ENCODE assay signal across 9 cellular contexts in genomic region chr7:41134242-41134872, GRCh38.
DNase-seq lines count a peak whose midpoint lies in the region; ATAC-seq and TF ChIP-seq lines count a peak whose summit lies in the region.
"Had no signal": no experiment of that assay in that cellular context is flagged by ENCODE, and none has a peak within 500 bp of the region (broad histone marks: within the 10 kb centered on the region; RNA-seq: fewer than 3 reads in every experiment).

No MANE protein-coding gene starts in this region.

- H3K36me3 Mint-ChIP-seq in Caco-2 (ENCODE audit: insufficient read depth, unreplicated experiment), result no peaks in the 10 kb centered on the region

- no peaks in the 10 kb centered on the region for H3K4me1 Mint-ChIP-seq in Caco-2 (ENCODE audit: low read depth, unreplicated experiment)

- peak overlapping the region; percentile 54 for H2AFZ ChIP-seq in PC-3 (ENCODE audit: low read length)

- peak; percentile 93 for ATAC-seq in GM18868 (IDR thresholded peaks at IDR 0.05; ENCODE audit: unreplicated experiment)
- ATAC-seq in HG02763 (IDR thresholded peaks at IDR 0.05; ENCODE audit: unreplicated experiment), result peak; percentile 88
- ATAC-seq in PC-3, result peak; percentile 87
- no peak for ATAC-seq in right lobe of liver

- H3K4me1 ChIP-seq in PC-3 (ENCODE audit: insufficient read depth, low read length), result peaks cover 13% of the 10 kb centered on the region
- peaks cover 36 to 46% of the 10 kb centered on the region in 2 experiments for H3K4me1 ChIP-seq in neutrophil (ENCODE audit: control insufficient read depth in 1 of 2, insufficient read depth in 1 of 2, low read depth in 1 of 2, low read length in 1 of 2)
- H3K4me1 ChIP-seq in right lobe of liver, result no peaks in the 10 kb centered on the region
- H3K4me1 ChIP-seq in Caco-2, result no peaks in the 10 kb centered on the region

- BruUV-seq in PC-3 (replicated peaks; lab: Mats Ljungman, UMichigan), result no TSS peak
- BruUV-seq in Caco-2 (replicated peaks; lab: Mats Ljungman, UMichigan), result no TSS peak

- no peak overlapping the region for H3K4me3 ChIP-seq in PC-3 (ENCODE audit: low read length)
- H3K4me3 ChIP-seq in neutrophil (ENCODE audit: low read depth in 1 of 2, low read length in 1 of 2), result no peak overlapping the region
- H3K4me3 ChIP-seq in right lobe of liver, result no peak overlapping the region
- H3K4me3 ChIP-seq in Caco-2 (ENCODE audit: low read depth, low read length), result no peak overlapping the region

- intact Hi-C loops in PC-3 (cut with micrococcal nuclease) (no loop called here), right lobe of liver (cut with DNase I) (no loop called here), Caco-2 (cut with micrococcal nuclease; ENCODE audit: unreplicated experiment) (no loop called here)

- no peaks in the 10 kb centered on the region for H3K9me2 ChIP-seq in PC-3 (replicated peaks; ENCODE audit: low read length)

- H3K27me3 ChIP-seq in PC-3 (ENCODE audit: low read length) (no peaks in the 10 kb centered on the region), neutrophil (no peaks in the 10 kb centered on the region), right lobe of liver (no peaks in the 10 kb centered on the region), Caco-2 (replicated peaks; ENCODE audit: control insufficient read depth, insufficient read depth, low read length) (no peaks in the 10 kb centered on the region)

- DNase-seq in PC-3 (peak; percentile 51), right lobe of liver (no peak), Caco-2 (no peak)
- DNase-seq in NK-92 treated with Interleukin-12 subunit alpha and Interleukin-12 subunit beta, amount 100 ng/mL, for 24 hours (lab: John Stamatoyannopoulos, UW), result no peak
- no peak for DNase-seq in stimulated activated CD4-positive, alpha-beta T cell treated with anti-CD3 and anti-CD28 coated beads, Interleukin-4, amount 100 ng/mL, for 24 hours

- H3K27ac ChIP-seq in PC-3 (ENCODE audit: low read length) (peak overlapping the region; percentile 23), neutrophil (peak overlapping the region; percentile 48), right lobe of liver (no peak overlapping the region)

- POLR2A ChIA-PET in PC-3 (lab: Charles Lee; ENCODE audit: unreplicated experiment), result no interaction called here
- POLR2A ChIA-PET in Caco-2 (lab: Charles Lee), result no interaction called here

- H3K4me2 ChIP-seq in PC-3 (ENCODE audit: low read length), result no peak overlapping the region

- H3K79me2 ChIP-seq in PC-3 (ENCODE audit: low read length), result no peaks in the 10 kb centered on the region

- CTCF ChIA-PET in PC-3 (lab: Charles Lee), result no interaction called here
- CTCF ChIA-PET in Caco-2 (lab: Charles Lee), result no interaction called here

- no peak overlapping the region for H3K9ac ChIP-seq in PC-3 (ENCODE audit: low read length)

- TF ChIP-seq CTCF in PC-3 (conservative IDR thresholded peaks at IDR 0.05; ENCODE audit: low read depth, low read length) (no peak), neutrophil (IDR thresholded peaks at IDR 0.05) (no peak), right lobe of liver (IDR thresholded peaks at IDR 0.05) (no peak), Caco-2 (IDR thresholded peaks at IDR 0.05; ENCODE audit: insufficient read depth in 1 of 2, low read depth in 1 of 2, low read length in 1 of 2, severe bottlenecking in 1 of 2, unreplicated experiment in 1 of 2) (no peak)

- 44% methylated on average over 3 of the region's 3 CpGs for WGBS in right lobe of liver (ENCODE audit: insufficient coverage, low coverage, low lambda C conversion rate, missing lambda C conversion rate)

- H3K4me3 Mint-ChIP-seq in Caco-2 (ENCODE audit: unreplicated experiment), result no peak overlapping the region
- H3K4me3 Mint-ChIP-seq: dendritic cell treated with granulocyte-macrophage colony-stimulating factor and Interleukin-4, amounts not matched to agents 40 ng/mL and 50 ng/mL, for 4 days had no signal

- H3K36me3 ChIP-seq in PC-3 (ENCODE audit: low read depth, low read length), result no peaks in the 10 kb centered on the region
- H3K36me3 ChIP-seq in neutrophil, result no peaks in the 10 kb centered on the region
- H3K36me3 ChIP-seq in right lobe of liver, result no peaks in the 10 kb centered on the region
- no peaks in the 10 kb centered on the region for H3K36me3 ChIP-seq in Caco-2 (ENCODE audit: control insufficient read depth, insufficient read depth, low read length)

- H3F3A ChIP-seq in PC-3 (ENCODE audit: low read length, unreplicated experiment), result no peaks in the 10 kb centered on the region

- H3K27me3 Mint-ChIP-seq in Caco-2 (ENCODE audit: insufficient read depth, unreplicated experiment), result no peaks in the 10 kb centered on the region
- H3K27me3 Mint-ChIP-seq: dendritic cell treated with granulocyte-macrophage colony-stimulating factor and Interleukin-4, amounts not matched to agents 40 ng/mL and 50 ng/mL, for 4 days had no signal

- TF ChIP-seq POLR2A in right lobe of liver (IDR thresholded peaks at IDR 0.05), result no peak

- H3K27ac Mint-ChIP-seq in Caco-2 (ENCODE audit: unreplicated experiment), result no peak overlapping the region
- H3K27ac Mint-ChIP-seq: dendritic cell treated with granulocyte-macrophage colony-stimulating factor and Interleukin-4, amounts not matched to agents 40 ng/mL and 50 ng/mL, for 4 days had no signal

- no peaks in the 10 kb centered on the region for H3K9me3 Mint-ChIP-seq in Caco-2 (ENCODE audit: unreplicated experiment)
- H3K9me3 Mint-ChIP-seq: dendritic cell treated with granulocyte-macrophage colony-stimulating factor and Interleukin-4, amounts not matched to agents 40 ng/mL and 50 ng/mL, for 4 days had no signal

- H3K9me3 ChIP-seq in PC-3 (ENCODE audit: low read length) (no peaks in the 10 kb centered on the region), neutrophil (no peaks in the 10 kb centered on the region), right lobe of liver (no peaks in the 10 kb centered on the region), Caco-2 (no peaks in the 10 kb centered on the region; the same call in 1 of the 2 replicates)

- H4K20me1 ChIP-seq in PC-3 (ENCODE audit: low read length), result no peaks in the 10 kb centered on the region

Comparison
In these comparisons a context has a peak if more than half of its experiments do, and no peak if none do; other contexts are left out.
1. ATAC-seq: peak in GM18868 (single experiment), HG02763 (single experiment) and PC-3 (single experiment); none in right lobe of liver (0 of 4).
2. H3K27ac ChIP-seq: peak in PC-3 (single experiment) and neutrophil (single experiment); none in right lobe of liver (0 of 3).